In genomic region chr16:85003723-85004586, GRCh38 we compare ENCODE assay signal across 1 cellular context.
TF ChIP-seq lines count a peak whose summit lies in the region.

No MANE protein-coding gene starts in this region.

TF ChIP-seq in H1, 55 proteins besides CTCF, POLR2A, EP300 and RAD21 (continued from another document):
- TF ChIP-seq EGR1 (IDR thresholded peaks at IDR 0.05; ENCODE audit: borderline replicate concordance, low read depth, low read length), result no peak
- TF ChIP-seq CTBP2 (IDR thresholded peaks at IDR 0.05; ENCODE audit: borderline replicate concordance, insufficient read depth, insufficient read length, low read length), result no peak
- TF ChIP-seq CBX5 (IDR thresholded peaks at IDR 0.05; ENCODE audit: low read depth, low read length), result no peak
- no peak for TF ChIP-seq USF2 (IDR thresholded peaks at IDR 0.05; ENCODE audit: low read length)
- no peak for TF ChIP-seq TBP (IDR thresholded peaks at IDR 0.05; ENCODE audit: low read depth, low read length)
- TF ChIP-seq KDM5A (IDR thresholded peaks at IDR 0.05; ENCODE audit: low read length), result no peak
- TF ChIP-seq ATF2 (IDR thresholded peaks at IDR 0.05; ENCODE audit: low read length), result no peak
- TF ChIP-seq CBX8 (IDR thresholded peaks at IDR 0.05; ENCODE audit: borderline replicate concordance, low read depth, low read length), result no peak
- no peak for TF ChIP-seq ATF3 (IDR thresholded peaks at IDR 0.05; ENCODE audit: insufficient read depth, low read depth, low read length)
- TF ChIP-seq SAP30 (IDR thresholded peaks at IDR 0.05; ENCODE audit: insufficient read depth, insufficient replicate concordance, low read length), result no peak
- TF ChIP-seq MAFK (IDR thresholded peaks at IDR 0.05; ENCODE audit: low read depth, low read length), result no peak
TF ChIP-seq in H1: peak in this region for 0.
